ENCODE assay signal across 16 cellular contexts in genomic region chr4:36363024-36363423, GRCh38.
"Had no signal": no experiment of that assay in that cellular context is flagged by ENCODE, and none has a peak within 500 bp of the region (broad histone marks: within the 10 kb centered on the region; RNA-seq: fewer than 3 reads in every experiment).

No MANE protein-coding gene starts in this region.

- H3K4me3 ChIP-seq: psoas muscle had no signal

- H3K9me3 Mint-ChIP-seq: activated CD4-positive, alpha-beta memory T cell treated with anti-CD3 and anti-CD28 coated beads for 36 hours; activated naive CD4-positive, alpha-beta T cell treated with anti-CD3 and anti-CD28 coated beads, Interleukin-2, amount 50 U/mL, for 72 hours; activated T-cell treated with anti-CD3 and anti-CD28 coated beads, Interleukin-2, amount 50 U/mL, for 4 hours; immature natural killer cell; nephron; type B pancreatic cell had no signal

- H3K36me3 Mint-ChIP-seq: activated CD4-positive, alpha-beta memory T cell treated with anti-CD3 and anti-CD28 coated beads for 36 hours; activated naive CD4-positive, alpha-beta T cell treated with anti-CD3 and anti-CD28 coated beads, Interleukin-2, amount 50 U/mL, for 72 hours; type B pancreatic cell had no signal

- H3K27me3 Mint-ChIP-seq: activated CD4-positive, alpha-beta memory T cell treated with anti-CD3 and anti-CD28 coated beads for 36 hours; type B pancreatic cell had no signal

- H3K4me3 Mint-ChIP-seq: activated CD4-positive, alpha-beta memory T cell treated with anti-CD3 and anti-CD28 coated beads for 36 hours; activated T-cell treated with anti-CD3 and anti-CD28 coated beads, Interleukin-2, amount 50 U/mL, for 4 hours; immature natural killer cell; nephron; type B pancreatic cell had no signal

- H3K27ac Mint-ChIP-seq: activated CD4-positive, alpha-beta memory T cell treated with anti-CD3 and anti-CD28 coated beads for 36 hours; activated naive CD4-positive, alpha-beta T cell treated with anti-CD3 and anti-CD28 coated beads, Interleukin-2, amount 50 U/mL, for 72 hours; immature natural killer cell; nephron; type B pancreatic cell had no signal

- H3K27ac ChIP-seq: psoas muscle, VCaP had no signal

- H3K9me3 ChIP-seq: psoas muscle had no signal

- ATAC-seq: activated naive CD4-positive, alpha-beta T cell treated with anti-CD3 and anti-CD28 coated beads, Interleukin-2, amount 50 U/mL, for 72 hours; activated T-cell treated with anti-CD3 and anti-CD28 coated beads, Interleukin-2, amount 50 U/mL, for 4 hours; left lobe of liver; psoas muscle; sciatic nerve had no signal

- H3K4me1 Mint-ChIP-seq: immature natural killer cell had no signal

- DNase-seq: activated CD4-positive, alpha-beta memory T cell treated with anti-CD3 and anti-CD28 coated beads for 36 hours; activated effector memory CD4-positive, alpha-beta T cell treated with anti-CD3 and anti-CD28 coated beads, Interleukin-2, amount 50 U/mL, for 16 hours; activated T-cell treated with anti-CD3 and anti-CD28 coated beads, Interleukin-2, amount 50 U/mL, for 4 hours; caudate nucleus; effector memory CD4-positive, alpha-beta T cell; erythroblast; immature natural killer cell; mesendoderm; psoas muscle; stimulated activated naive CD4-positive, alpha-beta T cell had no signal

- H3K4me1 ChIP-seq: psoas muscle had no signal
